9 cellular contexts compared by ENCODE assay signal in genomic region chr7:151172273-151173141, GRCh38. TPM values are rescaled to one million over a fixed set of nuclear protein-coding genes. Genes with fewer than 3 reads are reported as not detected.
A peak's percentile ranks its signal among the peaks of the same experiment; 100 is the strongest.
DNase-seq lines count a peak whose midpoint lies in the region; ATAC-seq and FAIRE-seq lines count a peak whose summit lies in the region.
"Had no signal": no experiment of that assay in that cellular context is flagged by ENCODE, and none has a peak within 500 bp of the region (broad histone marks: within the 10 kb centered on the region; RNA-seq: fewer than 3 reads in every experiment).

No MANE protein-coding gene starts in this region.

- no peak overlapping the region for H3K27ac ChIP-seq in CD4-positive, CD25-positive, alpha-beta regulatory T cell (ENCODE audit: insufficient read depth, low read length, poor library complexity, severe bottlenecking)

- ATAC-seq in CD4-positive, CD25-positive, alpha-beta regulatory T cell (ENCODE audit: low read depth in 2 of 2): peak; percentile 83 to 87

- H3K4me3 Mint-ChIP-seq in CD4-positive, CD25-positive, alpha-beta regulatory T cell: no peak overlapping the region

- H3K27me3 Mint-ChIP-seq in CD4-positive, CD25-positive, alpha-beta regulatory T cell: peaks cover 58% of the 10 kb centered on the region

- DNase-seq in CD4-positive, CD25-positive, alpha-beta regulatory T cell: peak; percentile 69 to 77 (median 70)
- DNase-seq in GM19240 (ENCODE audit: insufficient read length, low spot score): peak; percentile 87
- DNase-seq in HT1080 (ENCODE audit: low read depth): peak; percentile 65
- peak; percentile 60 for DNase-seq in RCC 7860 (ENCODE audit: low spot score)
- peak; percentile 88 to 89 for DNase-seq in activated T-cell treated with anti-CD3 and anti-CD28 coated beads, Interleukin-2, amount 50 U/mL, for 48 hours
- peak; percentile 51 for DNase-seq in fibroblast of peridontal ligament (ENCODE audit: extremely low read depth)
- peak in 50 of 56 donors; percentile 20 to 86 (median 63) for DNase-seq in nucleus accumbens (lab: John Stamatoyannopoulos, UW)
- peak; percentile 87 for DNase-seq in superior temporal gyrus (ENCODE audit: extremely low spot score)

- FAIRE-seq in RCC 7860 (lab: Jason Lieb, UNC): peak; percentile 62

- no peaks in the 10 kb centered on the region for H3K9me3 Mint-ChIP-seq in CD4-positive, CD25-positive, alpha-beta regulatory T cell

- H3K9me3 ChIP-seq in CD4-positive, CD25-positive, alpha-beta regulatory T cell (ENCODE audit: control insufficient read depth in 2 of 2, low read length in 2 of 2): no peaks in the 10 kb centered on the region

- peaks cover 8% of the 10 kb centered on the region for H3K36me3 Mint-ChIP-seq in CD4-positive, CD25-positive, alpha-beta regulatory T cell

- H3K4me1 Mint-ChIP-seq in CD4-positive, CD25-positive, alpha-beta regulatory T cell: peaks cover 0 to 13% (median 10%) of the 10 kb centered on the region in 4 donors

- H3K27me3 ChIP-seq in CD4-positive, CD25-positive, alpha-beta regulatory T cell (ENCODE audit: control insufficient read depth, insufficient read depth, low read length): peaks cover 21% of the 10 kb centered on the region

- H3K36me3 ChIP-seq in CD4-positive, CD25-positive, alpha-beta regulatory T cell (ENCODE audit: control insufficient read depth, insufficient read depth, low read length): no peaks in the 10 kb centered on the region

- H3K27ac Mint-ChIP-seq in CD4-positive, CD25-positive, alpha-beta regulatory T cell: peak overlapping the region in 1 of 3 donors; percentile 63

- peaks cover 14% of the 10 kb centered on the region for H3K4me1 ChIP-seq in CD4-positive, CD25-positive, alpha-beta regulatory T cell (ENCODE audit: control insufficient read depth, insufficient read depth, low read length, poor library complexity, severe bottlenecking)

- no peak overlapping the region for H3K4me3 ChIP-seq in CD4-positive, CD25-positive, alpha-beta regulatory T cell (ENCODE audit: low read depth, low read length)

RNA-seq across cellular contexts. Expression of gene GBX1, which starts 5.0 kb away (rescaled TPM):
- not detected for total RNA-seq in CD4-positive, CD25-positive, alpha-beta regulatory T cell
- not detected for polyA plus RNA-seq in CD4-positive, CD25-positive, alpha-beta regulatory T cell
- not detected in 2 replicates for total RNA-seq in HT1080 (2014; rRNA removed; shearing (Covaris generic))
- polyA plus RNA-seq in HT1080 (2015; cell fraction: cytosol; rRNA removed): not detected in 2 replicates
- not detected in 2 replicates for polyA plus RNA-seq in HT1080 (2015; cell fraction: nucleus; rRNA removed)
- total RNA-seq: activated CD8-positive, alpha-beta memory T cell treated with anti-CD3 and anti-CD28 coated beads for 36 hours had no signal

RNA-seq across cellular contexts. Expression of gene ASB10, which starts 14.5 kb away (rescaled TPM):
- total RNA-seq in CD4-positive, CD25-positive, alpha-beta regulatory T cell: not detected
- polyA plus RNA-seq in CD4-positive, CD25-positive, alpha-beta regulatory T cell: not detected
- not detected in 2 replicates for total RNA-seq in HT1080 (2014; rRNA removed; shearing (Covaris generic))
- polyA plus RNA-seq in HT1080 (2015; cell fraction: cytosol; rRNA removed): not detected in 2 replicates
- not detected in 2 replicates for polyA plus RNA-seq in HT1080 (2015; cell fraction: nucleus; rRNA removed)
- total RNA-seq: activated CD8-positive, alpha-beta memory T cell treated with anti-CD3 and anti-CD28 coated beads for 36 hours had no signal

RNA-seq across cellular contexts. Expression of gene H2BK1, which starts 37.8 kb away (rescaled TPM):
- 3.8 TPM for total RNA-seq in CD4-positive, CD25-positive, alpha-beta regulatory T cell
- polyA plus RNA-seq in CD4-positive, CD25-positive, alpha-beta regulatory T cell: not detected
- total RNA-seq in HT1080 (2014; rRNA removed; shearing (Covaris generic)): not detected in 2 replicates
- not detected in 2 replicates for polyA plus RNA-seq in HT1080 (2015; cell fraction: cytosol; rRNA removed)
- polyA plus RNA-seq in HT1080 (2015; cell fraction: nucleus; rRNA removed): not detected in 2 replicates
- total RNA-seq: activated CD8-positive, alpha-beta memory T cell treated with anti-CD3 and anti-CD28 coated beads for 36 hours had no signal

RNA-seq across cellular contexts. Expression of gene ABCF2, which starts 54.5 kb away (rescaled TPM):
- 16.3 TPM for total RNA-seq in CD4-positive, CD25-positive, alpha-beta regulatory T cell
- 10 to 100 TPM; 25.9 to 31.4 (median 29.7) TPM for polyA plus RNA-seq in CD4-positive, CD25-positive, alpha-beta regulatory T cell
- total RNA-seq in HT1080 (2014; rRNA removed; shearing (Covaris generic)): 83.9 and 89.1 TPM in 2 replicates
- polyA plus RNA-seq in HT1080 (2015; cell fraction: cytosol; rRNA removed): 50.5 and 52.6 TPM in 2 replicates
- polyA plus RNA-seq in HT1080 (2015; cell fraction: nucleus; rRNA removed): 77.2 and 84.1 TPM in 2 replicates

RNA-seq across cellular contexts. Expression of gene CHPF2, which starts 59.8 kb away (rescaled TPM):
- 38.8 TPM for total RNA-seq in CD4-positive, CD25-positive, alpha-beta regulatory T cell
- polyA plus RNA-seq in CD4-positive, CD25-positive, alpha-beta regulatory T cell: 10 to 100 TPM; 18.8 to 24.8 (median 23.0) TPM
- total RNA-seq in HT1080 (2014; rRNA removed; shearing (Covaris generic)): 40.0 and 46.1 TPM in 2 replicates
- 27.1 and 29.7 TPM in 2 replicates for polyA plus RNA-seq in HT1080 (2015; cell fraction: cytosol; rRNA removed)
- polyA plus RNA-seq in HT1080 (2015; cell fraction: nucleus; rRNA removed): 60.9 and 66.3 TPM in 2 replicates
